9 cellular contexts compared by ENCODE assay signal in the genomic region with DNA sequence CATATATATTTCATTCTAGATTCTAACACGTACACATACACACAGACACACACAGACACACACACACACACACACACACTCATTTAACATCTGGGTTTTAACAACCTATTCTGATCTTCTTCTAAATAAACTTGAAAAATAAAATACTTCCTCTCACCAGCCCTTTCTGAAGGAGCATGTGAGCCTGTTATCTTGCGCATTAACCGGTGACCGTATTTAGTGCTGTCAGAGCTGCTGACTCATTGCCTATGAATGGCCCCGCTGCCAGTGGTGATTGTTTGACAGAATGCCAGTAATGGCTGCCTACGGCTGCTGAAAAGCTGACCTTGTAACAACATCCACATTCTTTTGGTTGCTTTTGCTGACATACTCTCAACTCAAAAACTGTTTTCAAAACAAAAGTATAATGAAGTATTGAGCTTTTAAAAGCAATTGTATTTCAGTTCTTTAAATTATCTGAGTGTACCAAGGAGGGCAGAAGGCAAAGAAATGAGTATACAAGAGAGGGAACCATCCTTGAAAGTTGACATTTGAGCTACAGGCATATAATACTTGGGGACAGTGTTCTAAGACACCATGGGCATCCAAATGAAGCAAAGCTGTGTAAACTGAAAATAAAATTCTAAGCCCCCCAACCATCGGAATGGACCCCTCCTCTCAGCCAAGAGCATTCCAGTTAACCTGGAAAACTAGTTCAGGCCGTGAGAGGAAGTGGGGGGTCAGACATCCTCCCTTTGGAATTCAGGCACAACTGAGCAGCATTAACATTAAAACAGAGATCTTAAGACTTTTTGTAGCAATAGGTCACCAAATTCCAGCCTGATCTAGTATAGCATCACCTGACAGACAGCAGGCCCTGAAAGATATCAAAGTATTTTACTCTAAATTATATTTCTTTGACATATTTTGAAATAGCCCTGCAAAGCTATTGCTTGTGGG. TPM values are rescaled to one million over a fixed set of nuclear protein-coding genes. Genes with fewer than 3 reads are reported as not detected.
A peak's percentile ranks its signal among the peaks of the same experiment; 100 is the strongest.
DNase-seq lines count a peak whose midpoint lies in the region; ATAC-seq and TF ChIP-seq lines count a peak whose summit lies in the region.
"Had no signal": no experiment of that assay in that cellular context is flagged by ENCODE, and none has a peak within 500 bp of the region (broad histone marks: within the 10 kb centered on the region; RNA-seq: fewer than 3 reads in every experiment).

No MANE protein-coding gene starts in this region.

- H3K9me2 ChIP-seq in Karpas-422 (replicated peaks; ENCODE audit: insufficient read depth, low read length): no peaks in the 10 kb centered on the region

- H3K27ac ChIP-seq in ectodermal cell (ENCODE audit: insufficient read depth, low read depth, low read length, poor library complexity, severe bottlenecking) (peak overlapping the region; percentile 80), left lung (peak overlapping the region; percentile 39 to 45), temporal lobe (ENCODE audit: low read depth, low read length) (peak overlapping the region; percentile 59), Karpas-422 (ENCODE audit: low read length) (no peak overlapping the region)
- H3K27ac ChIP-seq: BLaER1 had no signal

- peaks cover 12% of the 10 kb centered on the region for H3K4me1 ChIP-seq in ectodermal cell (ENCODE audit: control insufficient read depth, insufficient read depth, low read length)
- no peaks in the 10 kb centered on the region for H3K4me1 ChIP-seq in left lung
- no peaks in the 10 kb centered on the region for H3K4me1 ChIP-seq in Karpas-422 (ENCODE audit: low read length)
- H3K4me1 ChIP-seq: BLaER1 had no signal

- no peak for TF ChIP-seq CTCF in left lung (IDR thresholded peaks at IDR 0.05)

- peak; percentile 97 for ATAC-seq in left lung
- ATAC-seq in GM18517 (IDR thresholded peaks at IDR 0.05; ENCODE audit: unreplicated experiment): no peak

- DNase-seq in NCI-H345 (lab: John Stamatoyannopoulos, UW) (peak; percentile 45), NCI-H345 treated with DMSO at 0.1 percent for 48 hours (lab: John Stamatoyannopoulos, UW; ENCODE audit: unreplicated experiment) (no peak), NOMO-1 treated with dmso at 0.1 percent for 144 hours (lab: John Stamatoyannopoulos, UW; ENCODE audit: unreplicated experiment) (peak; percentile 24), left lung (peak; percentile 76 to 86), Karpas-422 (no peak)

- H3K9ac ChIP-seq in Karpas-422 (ENCODE audit: low read length): no peak overlapping the region
- H3K9ac ChIP-seq: BLaER1 had no signal

- WGBS in ectodermal cell, 2 experiments: 10 to 12% methylated on average over 8 of the region's 8 CpGs

- H3K4me3 ChIP-seq in ectodermal cell (ENCODE audit: insufficient read depth, low read depth, low read length) (no peak overlapping the region), left lung (no peak overlapping the region), Karpas-422 (ENCODE audit: low read length) (no peak overlapping the region)
- H3K4me3 ChIP-seq: BLaER1 had no signal

- no peaks in the 10 kb centered on the region for H4K20me1 ChIP-seq in Karpas-422 (ENCODE audit: insufficient read depth, low read depth, low read length)
- H4K20me1 ChIP-seq: BLaER1 had no signal

- H3K4me2 ChIP-seq in Karpas-422 (ENCODE audit: low read depth, low read length, poor library complexity, severe bottlenecking): no peak overlapping the region
- H3K4me2 ChIP-seq: BLaER1 had no signal

- H3K36me3 ChIP-seq in ectodermal cell (ENCODE audit: control insufficient read depth, insufficient read depth, low read length): no peaks in the 10 kb centered on the region
- no peaks in the 10 kb centered on the region for H3K36me3 ChIP-seq in left lung
- H3K36me3 ChIP-seq in Karpas-422 (ENCODE audit: insufficient read depth, low read length): no peaks in the 10 kb centered on the region
- H3K36me3 ChIP-seq: BLaER1 had no signal

- no peaks in the 10 kb centered on the region for H3K79me2 ChIP-seq in Karpas-422 (ENCODE audit: low read length)

- H3K9me3 ChIP-seq in ectodermal cell (ENCODE audit: control insufficient read depth, low read length): no peaks in the 10 kb centered on the region
- H3K9me3 ChIP-seq in left lung: no peaks in the 10 kb centered on the region
- no peaks in the 10 kb centered on the region for H3K9me3 ChIP-seq in Karpas-422 (ENCODE audit: low read length)
- H3K9me3 ChIP-seq: BLaER1 had no signal

- no peaks in the 10 kb centered on the region for H3K27me3 ChIP-seq in ectodermal cell (ENCODE audit: control insufficient read depth, insufficient read depth, low read length, poor library complexity, severe bottlenecking)
- no peaks in the 10 kb centered on the region for H3K27me3 ChIP-seq in left lung
- H3K27me3 ChIP-seq in Karpas-422 (ENCODE audit: low read length): no peaks in the 10 kb centered on the region
- H3K27me3 ChIP-seq: BLaER1 had no signal

- intact Hi-C loops in left lung (cut with DNase I): no loop called here

- H2AFZ ChIP-seq in Karpas-422 (ENCODE audit: low read length): no peak overlapping the region

RNA-seq across cellular contexts. Expression of a gene that starts 50.2 kb away (rescaled TPM):
- 13.4 TPM for polyA plus RNA-seq in ectodermal cell (2013, experiment 1 of 4)
- polyA plus RNA-seq in ectodermal cell (2013, experiment 2 of 4): 10.0 TPM
- polyA plus RNA-seq in ectodermal cell (2013, experiment 3 of 4): 13.2 TPM
- polyA plus RNA-seq in ectodermal cell (2013, experiment 4 of 4): 14.2 TPM
- total RNA-seq in left lung (10 to 100 TPM; 12.0 to 12.7 TPM), temporal lobe (43.0 TPM)
- not detected in 2 replicates for total RNA-seq in Karpas-422 (2014; rRNA removed; shearing (Covaris generic); ENCODE audit: low replicate concordance)

Comparison
In these comparisons a context has a peak if more than half of its experiments do, and no peak if none do; other contexts are left out.
1. DNase-seq: peak in NCI-H345 (single experiment), NOMO-1 treated with dmso at 0.1 percent for 144 hours (single experiment) and left lung (2 of 2); none in NCI-H345 treated with DMSO at 0.1 percent for 48 hours (single experiment) and Karpas-422 (single experiment).
2. RNA of a gene that starts 50.2 kb away (total RNA-seq): 43.0 TPM in temporal lobe (single experiment) and 12.0 to 12.7 TPM in left lung; not detected in Karpas-422; every median in the first group is over 10 times any median in the second.